In the genomic region with DNA sequence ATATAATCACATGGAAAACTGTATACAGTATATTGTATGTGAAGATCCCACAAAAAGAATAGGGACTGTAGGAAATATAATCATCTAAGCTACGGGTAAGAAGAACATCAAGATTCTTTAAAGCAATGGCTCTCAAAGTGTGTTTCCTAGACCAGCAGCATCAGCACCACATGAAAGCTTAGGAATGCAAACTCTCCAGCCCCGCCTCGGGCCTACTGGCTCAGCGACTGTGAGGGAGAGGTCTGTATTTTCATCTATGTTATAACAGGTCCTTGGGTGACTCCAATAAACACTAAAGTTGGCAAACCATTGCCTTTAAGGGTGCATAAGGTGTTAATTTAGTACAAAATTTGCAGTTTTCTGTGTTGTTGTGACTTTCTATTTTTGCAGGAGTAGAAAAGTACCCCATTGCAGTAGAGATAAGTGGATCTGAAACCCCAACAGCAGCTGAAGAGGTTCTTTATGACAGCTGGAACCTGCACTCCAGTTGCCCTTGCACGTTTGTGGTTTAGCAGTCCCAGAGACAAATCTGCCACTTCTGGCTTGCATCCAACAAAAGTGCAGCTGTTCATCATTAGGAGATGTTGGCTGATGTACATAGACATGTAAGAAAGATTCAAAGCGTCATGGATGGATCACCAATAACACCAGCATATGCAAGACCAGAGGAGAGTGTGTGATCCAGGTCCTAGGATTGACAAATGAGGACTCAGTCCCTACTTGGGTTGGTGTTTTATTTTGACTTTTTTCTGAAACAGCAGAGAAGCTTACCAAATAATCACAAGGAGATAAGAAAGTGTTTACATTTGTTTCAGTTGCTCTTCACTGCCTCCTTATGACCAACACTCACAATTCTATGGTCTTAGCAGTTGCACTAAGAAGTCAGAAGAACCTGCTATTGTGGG, we compare ENCODE assay signal across 8 cellular contexts. TPM values are rescaled to one million over a fixed set of nuclear protein-coding genes. Genes with fewer than 3 reads are reported as not detected.
DNase-seq lines count a peak whose midpoint lies in the region; ATAC-seq and TF ChIP-seq lines count a peak whose summit lies in the region.

No MANE protein-coding gene starts in this region.

- no peak overlapping the region for H3K27ac ChIP-seq in heart left ventricle

- H3K9me3 ChIP-seq in heart left ventricle = peaks cover 0 to 16% (median 0%) of the 10 kb centered on the region in 12 donors

- intact Hi-C loops in heart left ventricle (cut with DNase I) = no loop called here

- no peak overlapping the region for H3K4me3 ChIP-seq in heart left ventricle

- WGBS in heart left ventricle, 4 donors = 38 to 50% (median 43%) methylated on average over 6 of the region's 6 CpGs

- peaks cover 0 to 42% (median 0%) of the 10 kb centered on the region in 12 donors for H3K4me1 ChIP-seq in heart left ventricle

- no peak for TF ChIP-seq POLR2A in heart left ventricle (IDR thresholded peaks at IDR 0.05)

- no peaks in the 10 kb centered on the region for H3K36me3 ChIP-seq in heart left ventricle

- ATAC-seq in HG02759 (IDR thresholded peaks at IDR 0.05; ENCODE audit: unreplicated experiment) (peak; percentile 89), heart left ventricle (no peak)

- TF ChIP-seq CTCF in heart left ventricle (IDR thresholded peaks at IDR 0.05) = no peak

- no peaks in the 10 kb centered on the region for H3K27me3 ChIP-seq in heart left ventricle

- peak; percentile 18 for DNase-seq in SIG-M5 treated with dmso at 0.1 percent for 504 hours (lab: John Stamatoyannopoulos, UW; ENCODE audit: unreplicated experiment)
- DNase-seq in SIG-M5 (lab: John Stamatoyannopoulos, UW) = no peak
- peak; percentile 93 for DNase-seq in NCI-H1105 treated with DMSO at 0.1 percent for 48 hours (lab: John Stamatoyannopoulos, UW)
- DNase-seq in central memory CD4-positive, alpha-beta T cell = peak; percentile 36
- no peak for DNase-seq in stimulated activated CD4-positive, alpha-beta T cell treated with anti-CD3 and anti-CD28 coated beads, Interleukin-2, amount 100 ng/mL, for 48 hours
- no peak for DNase-seq in activated CD4-positive, CD25-positive, alpha-beta regulatory T cell (lab: John Stamatoyannopoulos, UW)
- no peak for DNase-seq in heart left ventricle

RNA-seq across cellular contexts. Expression of a gene that starts 15.9 kb away (rescaled TPM):
- total RNA-seq in heart left ventricle = 10 to 100 TPM; 15.6 to 38.9 (median 22.5) TPM
- 10 to 100 TPM in 1 of 2 donors, 1 to 10 TPM in 1; 6.5 to 35.9 TPM for polyA plus RNA-seq in heart left ventricle

RNA-seq across cellular contexts. Expression of a gene that starts 42.7 kb away (rescaled TPM):
- total RNA-seq in heart left ventricle = 10 to 100 TPM in 3 of 9 donors, 1 to 10 TPM in 6; 4.5 to 28.2 (median 8.3) TPM
- polyA plus RNA-seq in heart left ventricle = 10 to 100 TPM in 1 of 2 donors, 1 to 10 TPM in 1; 7.4 to 12.9 TPM

Comparison
In these comparisons a context has a peak if more than half of its experiments do, and no peak if none do; other contexts are left out.
1. DNase-seq: peak in SIG-M5 treated with dmso at 0.1 percent for 504 hours (single experiment), NCI-H1105 treated with DMSO at 0.1 percent for 48 hours (single experiment) and central memory CD4-positive, alpha-beta T cell (single experiment); none in SIG-M5 (single experiment), stimulated activated CD4-positive, alpha-beta T cell treated with anti-CD3 and anti-CD28 coated beads, Interleukin-2, amount 100 ng/mL, for 48 hours (0 of 2), activated CD4-positive, CD25-positive, alpha-beta regulatory T cell (0 of 4) and heart left ventricle (0 of 5).